1 cellular context compared by ENCODE assay signal in the genomic region with DNA sequence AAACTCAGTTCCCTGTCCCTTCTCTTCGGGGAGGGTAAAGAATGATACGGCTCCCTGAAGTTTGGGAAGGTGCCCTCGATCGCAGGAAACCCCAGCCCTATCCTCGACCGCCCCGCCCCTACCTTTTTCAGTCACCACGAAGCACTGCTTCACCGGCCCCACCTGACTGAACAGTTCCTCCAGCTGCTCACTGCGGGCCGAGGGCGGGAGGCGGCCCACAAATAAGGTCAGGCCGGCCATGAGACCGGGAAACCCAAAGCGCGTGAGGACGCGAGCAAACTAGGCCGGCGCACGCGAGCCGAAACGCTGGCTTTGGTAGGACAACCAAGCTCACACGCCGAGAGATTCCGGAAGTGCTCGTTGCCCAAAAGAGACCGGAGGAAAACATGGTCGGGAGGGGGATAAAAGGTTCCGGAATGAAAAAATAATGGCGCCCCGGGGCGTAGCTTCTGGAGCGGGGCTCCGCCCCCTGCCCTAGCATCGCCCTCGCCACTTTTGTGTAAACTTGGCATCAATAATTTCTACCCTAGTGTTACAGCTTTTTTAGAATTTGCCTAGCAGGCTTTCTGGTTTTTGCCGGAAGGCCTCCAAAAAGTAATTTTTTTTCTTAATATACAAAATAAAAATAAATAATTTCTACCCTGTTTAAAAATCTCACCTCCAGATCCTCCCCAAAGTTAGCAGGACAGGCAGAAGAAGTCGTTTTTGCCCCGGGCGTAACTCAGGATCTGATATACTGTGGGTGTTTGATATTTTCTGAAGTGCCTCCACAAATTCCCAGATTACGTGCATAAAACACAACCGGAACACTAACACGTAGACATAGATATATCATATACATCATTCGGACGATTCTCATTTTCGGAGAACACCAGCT.
A peak's percentile ranks its signal among the peaks of the same experiment; 100 is the strongest.
TF ChIP-seq lines count a peak whose summit lies in the region.

A gene with protein sequence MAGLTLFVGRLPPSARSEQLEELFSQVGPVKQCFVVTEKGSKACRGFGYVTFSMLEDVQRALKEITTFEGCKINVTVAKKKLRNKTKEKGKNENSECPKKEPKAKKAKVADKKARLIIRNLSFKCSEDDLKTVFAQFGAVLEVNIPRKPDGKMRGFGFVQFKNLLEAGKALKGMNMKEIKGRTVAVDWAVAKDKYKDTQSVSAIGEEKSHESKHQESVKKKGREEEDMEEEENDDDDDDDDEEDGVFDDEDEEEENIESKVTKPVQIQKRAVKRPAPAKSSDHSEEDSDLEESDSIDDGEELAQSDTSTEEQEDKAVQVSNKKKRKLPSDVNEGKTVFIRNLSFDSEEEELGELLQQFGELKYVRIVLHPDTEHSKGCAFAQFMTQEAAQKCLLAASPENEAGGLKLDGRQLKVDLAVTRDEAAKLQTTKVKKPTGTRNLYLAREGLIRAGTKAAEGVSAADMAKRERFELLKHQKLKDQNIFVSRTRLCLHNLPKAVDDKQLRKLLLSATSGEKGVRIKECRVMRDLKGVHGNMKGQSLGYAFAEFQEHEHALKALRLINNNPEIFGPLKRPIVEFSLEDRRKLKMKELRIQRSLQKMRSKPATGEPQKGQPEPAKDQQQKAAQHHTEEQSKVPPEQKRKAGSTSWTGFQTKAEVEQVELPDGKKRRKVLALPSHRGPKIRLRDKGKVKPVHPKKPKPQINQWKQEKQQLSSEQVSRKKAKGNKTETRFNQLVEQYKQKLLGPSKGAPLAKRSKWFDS (minus strand): TSS at position 355 of the 877 bp plus-strand sequence. CDS start 115 bp downstream, at position 240.

TF ChIP-seq in K562, 482 proteins besides CTCF, POLR2A, EP300 and RAD21 (continued from another document and continues in another):
- TF ChIP-seq HNRNPL (IDR thresholded peaks at IDR 0.05; ENCODE audit: low read depth, low read length): no peak
- TF ChIP-seq, protein P1, sequence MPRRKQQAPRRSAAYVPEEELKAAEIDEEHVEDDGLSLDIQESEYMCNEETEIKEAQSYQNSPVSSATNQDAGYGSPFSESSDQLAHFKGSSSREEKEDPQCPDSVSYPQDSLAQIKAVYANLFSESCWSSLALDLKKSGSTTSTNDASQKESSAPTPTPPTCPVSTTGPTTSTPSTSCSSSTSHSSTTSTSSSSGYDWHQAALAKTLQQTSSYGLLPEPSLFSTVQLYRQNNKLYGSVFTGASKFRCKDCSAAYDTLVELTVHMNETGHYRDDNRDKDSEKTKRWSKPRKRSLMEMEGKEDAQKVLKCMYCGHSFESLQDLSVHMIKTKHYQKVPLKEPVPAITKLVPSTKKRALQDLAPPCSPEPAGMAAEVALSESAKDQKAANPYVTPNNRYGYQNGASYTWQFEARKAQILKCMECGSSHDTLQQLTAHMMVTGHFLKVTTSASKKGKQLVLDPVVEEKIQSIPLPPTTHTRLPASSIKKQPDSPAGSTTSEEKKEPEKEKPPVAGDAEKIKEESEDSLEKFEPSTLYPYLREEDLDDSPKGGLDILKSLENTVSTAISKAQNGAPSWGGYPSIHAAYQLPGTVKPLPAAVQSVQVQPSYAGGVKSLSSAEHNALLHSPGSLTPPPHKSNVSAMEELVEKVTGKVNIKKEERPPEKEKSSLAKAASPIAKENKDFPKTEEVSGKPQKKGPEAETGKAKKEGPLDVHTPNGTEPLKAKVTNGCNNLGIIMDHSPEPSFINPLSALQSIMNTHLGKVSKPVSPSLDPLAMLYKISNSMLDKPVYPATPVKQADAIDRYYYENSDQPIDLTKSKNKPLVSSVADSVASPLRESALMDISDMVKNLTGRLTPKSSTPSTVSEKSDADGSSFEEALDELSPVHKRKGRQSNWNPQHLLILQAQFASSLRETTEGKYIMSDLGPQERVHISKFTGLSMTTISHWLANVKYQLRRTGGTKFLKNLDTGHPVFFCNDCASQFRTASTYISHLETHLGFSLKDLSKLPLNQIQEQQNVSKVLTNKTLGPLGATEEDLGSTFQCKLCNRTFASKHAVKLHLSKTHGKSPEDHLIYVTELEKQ (CRISPR knock-in tag; IDR thresholded peaks at IDR 0.05): 0 out of 2 replicates have a peak, but pooled peaks have one; percentile 4
- TF ChIP-seq, protein P2, sequence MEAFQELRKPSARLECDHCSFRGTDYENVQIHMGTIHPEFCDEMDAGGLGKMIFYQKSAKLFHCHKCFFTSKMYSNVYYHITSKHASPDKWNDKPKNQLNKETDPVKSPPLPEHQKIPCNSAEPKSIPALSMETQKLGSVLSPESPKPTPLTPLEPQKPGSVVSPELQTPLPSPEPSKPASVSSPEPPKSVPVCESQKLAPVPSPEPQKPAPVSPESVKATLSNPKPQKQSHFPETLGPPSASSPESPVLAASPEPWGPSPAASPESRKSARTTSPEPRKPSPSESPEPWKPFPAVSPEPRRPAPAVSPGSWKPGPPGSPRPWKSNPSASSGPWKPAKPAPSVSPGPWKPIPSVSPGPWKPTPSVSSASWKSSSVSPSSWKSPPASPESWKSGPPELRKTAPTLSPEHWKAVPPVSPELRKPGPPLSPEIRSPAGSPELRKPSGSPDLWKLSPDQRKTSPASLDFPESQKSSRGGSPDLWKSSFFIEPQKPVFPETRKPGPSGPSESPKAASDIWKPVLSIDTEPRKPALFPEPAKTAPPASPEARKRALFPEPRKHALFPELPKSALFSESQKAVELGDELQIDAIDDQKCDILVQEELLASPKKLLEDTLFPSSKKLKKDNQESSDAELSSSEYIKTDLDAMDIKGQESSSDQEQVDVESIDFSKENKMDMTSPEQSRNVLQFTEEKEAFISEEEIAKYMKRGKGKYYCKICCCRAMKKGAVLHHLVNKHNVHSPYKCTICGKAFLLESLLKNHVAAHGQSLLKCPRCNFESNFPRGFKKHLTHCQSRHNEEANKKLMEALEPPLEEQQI (IDR thresholded peaks at IDR 0.05): peak; percentile 56
- TF ChIP-seq, protein P3, sequence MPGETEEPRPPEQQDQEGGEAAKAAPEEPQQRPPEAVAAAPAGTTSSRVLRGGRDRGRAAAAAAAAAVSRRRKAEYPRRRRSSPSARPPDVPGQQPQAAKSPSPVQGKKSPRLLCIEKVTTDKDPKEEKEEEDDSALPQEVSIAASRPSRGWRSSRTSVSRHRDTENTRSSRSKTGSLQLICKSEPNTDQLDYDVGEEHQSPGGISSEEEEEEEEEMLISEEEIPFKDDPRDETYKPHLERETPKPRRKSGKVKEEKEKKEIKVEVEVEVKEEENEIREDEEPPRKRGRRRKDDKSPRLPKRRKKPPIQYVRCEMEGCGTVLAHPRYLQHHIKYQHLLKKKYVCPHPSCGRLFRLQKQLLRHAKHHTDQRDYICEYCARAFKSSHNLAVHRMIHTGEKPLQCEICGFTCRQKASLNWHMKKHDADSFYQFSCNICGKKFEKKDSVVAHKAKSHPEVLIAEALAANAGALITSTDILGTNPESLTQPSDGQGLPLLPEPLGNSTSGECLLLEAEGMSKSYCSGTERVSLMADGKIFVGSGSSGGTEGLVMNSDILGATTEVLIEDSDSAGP (CRISPR knock-in tag; IDR thresholded peaks at IDR 0.05): peak; percentile 83
- peak; percentile 74; the same call in 1 of the 2 replicates for TF ChIP-seq ZNF583 (CRISPR knock-in tag; IDR thresholded peaks at IDR 0.05)
- peak; percentile 38; the same call in 1 of the 2 replicates for TF ChIP-seq RAD51 (IDR thresholded peaks at IDR 0.05; ENCODE audit: borderline replicate concordance, low read depth)
- TF ChIP-seq, protein P4, sequence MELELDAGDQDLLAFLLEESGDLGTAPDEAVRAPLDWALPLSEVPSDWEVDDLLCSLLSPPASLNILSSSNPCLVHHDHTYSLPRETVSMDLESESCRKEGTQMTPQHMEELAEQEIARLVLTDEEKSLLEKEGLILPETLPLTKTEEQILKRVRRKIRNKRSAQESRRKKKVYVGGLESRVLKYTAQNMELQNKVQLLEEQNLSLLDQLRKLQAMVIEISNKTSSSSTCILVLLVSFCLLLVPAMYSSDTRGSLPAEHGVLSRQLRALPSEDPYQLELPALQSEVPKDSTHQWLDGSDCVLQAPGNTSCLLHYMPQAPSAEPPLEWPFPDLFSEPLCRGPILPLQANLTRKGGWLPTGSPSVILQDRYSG (tag; conservative IDR thresholded peaks at IDR 0.05; ENCODE audit: low read depth): peak; percentile 79; the same call in 1 of the 2 replicates
- TF ChIP-seq TBL1XR1 (IDR thresholded peaks at IDR 0.05; ENCODE audit: low read length in 2 of 2): peak; percentile 83 to 84; a peak in 3 of 4 replicates
- peak; percentile 16 for TF ChIP-seq ZNF146 (CRISPR knock-in tag; IDR thresholded peaks at IDR 0.05; ENCODE audit: unreplicated experiment)
- peak; percentile 33; the same call in 1 of the 2 replicates for TF ChIP-seq ZNF589 (CRISPR knock-in tag; IDR thresholded peaks at IDR 0.05; ENCODE audit: low read depth)
- TF ChIP-seq NFXL1 (CRISPR knock-in tag; IDR thresholded peaks at IDR 0.05): no peak
- TF ChIP-seq ZNF184 (CRISPR knock-in tag; IDR thresholded peaks at IDR 0.05): no peak
- TF ChIP-seq ZFPM2 (CRISPR knock-in tag; IDR thresholded peaks at IDR 0.05): 0 out of 2 replicates have a peak, but pooled peaks have one; percentile 69
- TF ChIP-seq SUPT5H (IDR thresholded peaks at IDR 0.05): peak; percentile 99
- TF ChIP-seq COPS2 (conservative IDR thresholded peaks at IDR 0.05): no peak
- TF ChIP-seq CBX8 (IDR thresholded peaks at IDR 0.05; ENCODE audit: borderline replicate concordance, extremely low read depth, low read depth, low read length, poor library complexity, severe bottlenecking): no peak
- TF ChIP-seq HIVEP1 (CRISPR knock-in tag; IDR thresholded peaks at IDR 0.05): 0 out of 2 replicates have a peak, but pooled peaks have one; percentile 33
- TF ChIP-seq ZFP30 (CRISPR knock-in tag; IDR thresholded peaks at IDR 0.05; ENCODE audit: borderline replicate concordance): no peak
- peak; percentile 88 for TF ChIP-seq KLF1 (tag; IDR thresholded peaks at IDR 0.05)
- TF ChIP-seq TOE1 (IDR thresholded peaks at IDR 0.05; ENCODE audit: borderline replicate concordance): peak; percentile 90
- peak; percentile 97; the same call in 1 of the 2 replicates for TF ChIP-seq TOE1 (CRISPR knock-in tag; IDR thresholded peaks at IDR 0.05; ENCODE audit: borderline replicate concordance, low read depth)
- TF ChIP-seq, protein P5, sequence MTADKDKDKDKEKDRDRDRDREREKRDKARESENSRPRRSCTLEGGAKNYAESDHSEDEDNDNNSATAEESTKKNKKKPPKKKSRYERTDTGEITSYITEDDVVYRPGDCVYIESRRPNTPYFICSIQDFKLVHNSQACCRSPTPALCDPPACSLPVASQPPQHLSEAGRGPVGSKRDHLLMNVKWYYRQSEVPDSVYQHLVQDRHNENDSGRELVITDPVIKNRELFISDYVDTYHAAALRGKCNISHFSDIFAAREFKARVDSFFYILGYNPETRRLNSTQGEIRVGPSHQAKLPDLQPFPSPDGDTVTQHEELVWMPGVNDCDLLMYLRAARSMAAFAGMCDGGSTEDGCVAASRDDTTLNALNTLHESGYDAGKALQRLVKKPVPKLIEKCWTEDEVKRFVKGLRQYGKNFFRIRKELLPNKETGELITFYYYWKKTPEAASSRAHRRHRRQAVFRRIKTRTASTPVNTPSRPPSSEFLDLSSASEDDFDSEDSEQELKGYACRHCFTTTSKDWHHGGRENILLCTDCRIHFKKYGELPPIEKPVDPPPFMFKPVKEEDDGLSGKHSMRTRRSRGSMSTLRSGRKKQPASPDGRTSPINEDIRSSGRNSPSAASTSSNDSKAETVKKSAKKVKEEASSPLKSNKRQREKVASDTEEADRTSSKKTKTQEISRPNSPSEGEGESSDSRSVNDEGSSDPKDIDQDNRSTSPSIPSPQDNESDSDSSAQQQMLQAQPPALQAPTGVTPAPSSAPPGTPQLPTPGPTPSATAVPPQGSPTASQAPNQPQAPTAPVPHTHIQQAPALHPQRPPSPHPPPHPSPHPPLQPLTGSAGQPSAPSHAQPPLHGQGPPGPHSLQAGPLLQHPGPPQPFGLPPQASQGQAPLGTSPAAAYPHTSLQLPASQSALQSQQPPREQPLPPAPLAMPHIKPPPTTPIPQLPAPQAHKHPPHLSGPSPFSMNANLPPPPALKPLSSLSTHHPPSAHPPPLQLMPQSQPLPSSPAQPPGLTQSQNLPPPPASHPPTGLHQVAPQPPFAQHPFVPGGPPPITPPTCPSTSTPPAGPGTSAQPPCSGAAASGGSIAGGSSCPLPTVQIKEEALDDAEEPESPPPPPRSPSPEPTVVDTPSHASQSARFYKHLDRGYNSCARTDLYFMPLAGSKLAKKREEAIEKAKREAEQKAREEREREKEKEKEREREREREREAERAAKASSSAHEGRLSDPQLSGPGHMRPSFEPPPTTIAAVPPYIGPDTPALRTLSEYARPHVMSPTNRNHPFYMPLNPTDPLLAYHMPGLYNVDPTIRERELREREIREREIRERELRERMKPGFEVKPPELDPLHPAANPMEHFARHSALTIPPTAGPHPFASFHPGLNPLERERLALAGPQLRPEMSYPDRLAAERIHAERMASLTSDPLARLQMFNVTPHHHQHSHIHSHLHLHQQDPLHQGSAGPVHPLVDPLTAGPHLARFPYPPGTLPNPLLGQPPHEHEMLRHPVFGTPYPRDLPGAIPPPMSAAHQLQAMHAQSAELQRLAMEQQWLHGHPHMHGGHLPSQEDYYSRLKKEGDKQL (CRISPR knock-in tag; IDR thresholded peaks at IDR 0.05; ENCODE audit: borderline replicate concordance): 0 out of 2 replicates have a peak, but pooled peaks have one; percentile 68
- no peak for TF ChIP-seq TAF15 (IDR thresholded peaks at IDR 0.05; ENCODE audit: low read depth, low read length)
- TF ChIP-seq NFIC (IDR thresholded peaks at IDR 0.05): peak; percentile 75
- TF ChIP-seq MED1 (CRISPR knock-in tag; IDR thresholded peaks at IDR 0.05; ENCODE audit: borderline replicate concordance): no peak
- TF ChIP-seq MAZ (CRISPR knock-in tag; conservative IDR thresholded peaks at IDR 0.05 in 1 of 2, IDR thresholded peaks at IDR 0.05 in 1 of 2): peak; percentile 90 to 95
- no peak for TF ChIP-seq ILF3 (IDR thresholded peaks at IDR 0.05; ENCODE audit: borderline replicate concordance)
- TF ChIP-seq NR1H2 (CRISPR knock-in tag; IDR thresholded peaks at IDR 0.05): 0 out of 2 replicates have a peak, but pooled peaks have one; percentile 77
- TF ChIP-seq, protein P6, sequence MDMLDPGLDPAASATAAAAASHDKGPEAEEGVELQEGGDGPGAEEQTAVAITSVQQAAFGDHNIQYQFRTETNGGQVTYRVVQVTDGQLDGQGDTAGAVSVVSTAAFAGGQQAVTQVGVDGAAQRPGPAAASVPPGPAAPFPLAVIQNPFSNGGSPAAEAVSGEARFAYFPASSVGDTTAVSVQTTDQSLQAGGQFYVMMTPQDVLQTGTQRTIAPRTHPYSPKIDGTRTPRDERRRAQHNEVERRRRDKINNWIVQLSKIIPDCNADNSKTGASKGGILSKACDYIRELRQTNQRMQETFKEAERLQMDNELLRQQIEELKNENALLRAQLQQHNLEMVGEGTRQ (CRISPR knock-in tag; IDR thresholded peaks at IDR 0.05): peak; percentile 36
- TF ChIP-seq CCNT2 (IDR thresholded peaks at IDR 0.05; ENCODE audit: borderline replicate concordance, extremely low read depth, insufficient read length, low read depth, low read length): no peak
- TF ChIP-seq STAT5A (IDR thresholded peaks at IDR 0.05; ENCODE audit: borderline replicate concordance, low read length): 0 out of 2 replicates have a peak, but pooled peaks have one; percentile 58
- no peak for TF ChIP-seq GABPB2 (CRISPR knock-in tag; conservative IDR thresholded peaks at IDR 0.05)
- TF ChIP-seq, protein P7, sequence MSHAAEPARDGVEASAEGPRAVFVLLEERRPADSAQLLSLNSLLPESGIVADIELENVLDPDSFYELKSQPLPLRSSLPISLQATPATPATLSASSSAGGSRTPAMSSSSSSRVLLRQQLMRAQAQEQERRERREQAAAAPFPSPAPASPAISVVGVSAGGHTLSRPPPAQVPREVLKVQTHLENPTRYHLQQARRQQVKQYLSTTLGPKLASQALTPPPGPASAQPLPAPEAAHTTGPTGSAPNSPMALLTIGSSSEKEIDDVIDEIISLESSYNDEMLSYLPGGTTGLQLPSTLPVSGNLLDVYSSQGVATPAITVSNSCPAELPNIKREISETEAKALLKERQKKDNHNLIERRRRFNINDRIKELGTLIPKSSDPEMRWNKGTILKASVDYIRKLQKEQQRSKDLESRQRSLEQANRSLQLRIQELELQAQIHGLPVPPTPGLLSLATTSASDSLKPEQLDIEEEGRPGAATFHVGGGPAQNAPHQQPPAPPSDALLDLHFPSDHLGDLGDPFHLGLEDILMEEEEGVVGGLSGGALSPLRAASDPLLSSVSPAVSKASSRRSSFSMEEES (CRISPR knock-in tag; IDR thresholded peaks at IDR 0.05): no peak
- TF ChIP-seq ADNP (tag; IDR thresholded peaks at IDR 0.05): no peak
- no peak for TF ChIP-seq KAT2B (IDR thresholded peaks at IDR 0.05; ENCODE audit: low read depth, low read length)
